18 cellular contexts compared by ENCODE assay signal in genomic region chr7:138727336-138728099, GRCh38. TPM values are rescaled to one million over a fixed set of nuclear protein-coding genes. Genes with fewer than 3 reads are reported as not detected.
DNase-seq lines count a peak whose midpoint lies in the region; ATAC-seq and TF ChIP-seq lines count a peak whose summit lies in the region.
"Had no signal": no experiment of that assay in that cellular context is flagged by ENCODE, and none has a peak within 500 bp of the region (broad histone marks: within the 10 kb centered on the region; RNA-seq: fewer than 3 reads in every experiment).

No MANE protein-coding gene starts in this region.

- no peak overlapping the region for H4K91ac ChIP-seq in mesenchymal stem cell (ENCODE audit: low read length)

- H3K14ac ChIP-seq in mesenchymal stem cell (ENCODE audit: low read length in 2 of 2) = no peak overlapping the region

- POLR2A ChIA-PET in WTC11 (lab: Charles Lee) = no interaction called here
- POLR2A ChIA-PET in CD8-positive, alpha-beta memory T cell (lab: Charles Lee) = no interaction called here

- H2AK5ac ChIP-seq in mesenchymal stem cell (ENCODE audit: low read length, severe bottlenecking) = no peak overlapping the region

- no peaks in the 10 kb centered on the region for H3K36me3 ChIP-seq in liver (ENCODE audit: control insufficient read depth in 4 of 4, insufficient read depth in 3 of 4, low read depth in 1 of 4, low read length in 3 of 4)
- no peaks in the 10 kb centered on the region for H3K36me3 ChIP-seq in mesenchymal stem cell (ENCODE audit: control insufficient read depth in 1 of 2, insufficient read depth in 2 of 2, low read depth in 1 of 2, low read length in 2 of 2)
- no peaks in the 10 kb centered on the region for H3K36me3 ChIP-seq in CD8-positive, alpha-beta memory T cell (ENCODE audit: insufficient read depth, low read length)

- no peaks in the 10 kb centered on the region for H3K9me3 Mint-ChIP-seq in WTC11
- H3K9me3 Mint-ChIP-seq in CD8-positive, alpha-beta memory T cell = peaks cover 0 to 3% (median 0%) of the 10 kb centered on the region in 5 donors
- H3K9me3 Mint-ChIP-seq: CD4-positive, CD25-positive, alpha-beta regulatory T cell had no signal

- ATAC-seq in WTC11 = no peak

- H2BK120ac ChIP-seq in mesenchymal stem cell (ENCODE audit: low read depth, low read length) = no peak overlapping the region

- H3K18ac ChIP-seq in mesenchymal stem cell (ENCODE audit: low read depth in 1 of 2, low read length in 2 of 2) = no peak overlapping the region

- H3K9me3 ChIP-seq in liver (ENCODE audit: control insufficient read depth in 4 of 4, low read length in 3 of 4) (no peaks in the 10 kb centered on the region), mesenchymal stem cell (ENCODE audit: control insufficient read depth, low read length) (no peaks in the 10 kb centered on the region)
- H3K9me3 ChIP-seq in CD8-positive, alpha-beta memory T cell (ENCODE audit: low read length) = no peaks in the 10 kb centered on the region

- CTCF ChIA-PET in WTC11 (lab: Charles Lee) = interaction anchor here (0.9 to 1.1 kb wide), 4 partner anchors 11 to 566 kb away, joined by 3 to 6 read pairs (median 4); no protein-coding TSS in a partner anchor
- CTCF ChIA-PET in CD8-positive, alpha-beta memory T cell (lab: Charles Lee) = interaction anchor here (1.1 to 1.2 kb wide), 3 partner anchors 14 to 18 kb away, joined by 3 read pairs; no protein-coding TSS in a partner anchor

- no peak for TF ChIP-seq CTCF in WTC11 (IDR thresholded peaks at IDR 0.05)
- no peak for TF ChIP-seq CTCF in liver (IDR thresholded peaks at IDR 0.05; ENCODE audit: low read depth, low read length, missing input control)

- H3K4me1 ChIP-seq in liver (ENCODE audit: control insufficient read depth in 4 of 4, insufficient read depth in 4 of 4, low read length in 3 of 4) (peaks cover 0 to 5% (median 2%) of the 10 kb centered on the region in 4 donors), mesenchymal stem cell (ENCODE audit: control insufficient read depth, insufficient read depth, low read depth, low read length) (peaks cover 4% of the 10 kb centered on the region)
- H3K4me1 ChIP-seq in CD8-positive, alpha-beta memory T cell (ENCODE audit: insufficient read depth, low read length) = no peaks in the 10 kb centered on the region

- peak overlapping the region; percentile 21; the same call in 1 of the 2 replicates for H3K27ac Mint-ChIP-seq in WTC11
- no peak overlapping the region for H3K27ac Mint-ChIP-seq in CD8-positive, alpha-beta memory T cell
- H3K27ac Mint-ChIP-seq: CD4-positive, CD25-positive, alpha-beta regulatory T cell had no signal

- peak overlapping the region; percentile 32 to 71 for H3K9ac ChIP-seq in liver (ENCODE audit: low read depth in 1 of 2, low read length in 2 of 2)
- no peak overlapping the region for H3K9ac ChIP-seq in mesenchymal stem cell (ENCODE audit: low read length)

- no peak overlapping the region for H2BK5ac ChIP-seq in mesenchymal stem cell (ENCODE audit: low read depth, low read length, poor library complexity, severe bottlenecking)

- H2BK12ac ChIP-seq in mesenchymal stem cell (ENCODE audit: low read length in 2 of 2) = no peak overlapping the region

- no peaks in the 10 kb centered on the region for H3K36me3 Mint-ChIP-seq in WTC11
- H3K36me3 Mint-ChIP-seq in CD8-positive, alpha-beta memory T cell = no peaks in the 10 kb centered on the region
- H3K36me3 Mint-ChIP-seq: CD4-positive, CD25-positive, alpha-beta regulatory T cell had no signal

- no peak overlapping the region for H3K4me2 ChIP-seq in mesenchymal stem cell (ENCODE audit: low read length, poor library complexity, severe bottlenecking)

- H3K4ac ChIP-seq in mesenchymal stem cell (ENCODE audit: low read depth in 1 of 2, low read length in 2 of 2) = no peak overlapping the region

- no peak overlapping the region for H3K23ac ChIP-seq in mesenchymal stem cell (ENCODE audit: low read length in 2 of 2)

- H3K4me3 Mint-ChIP-seq in WTC11 = no peak overlapping the region
- H3K4me3 Mint-ChIP-seq in CD8-positive, alpha-beta memory T cell = no peak overlapping the region
- H3K4me3 Mint-ChIP-seq: CD4-positive, CD25-positive, alpha-beta regulatory T cell had no signal

- TF ChIP-seq RAD21 in liver (IDR thresholded peaks at IDR 0.05) = peak; percentile 16 to 24

- H3K27ac ChIP-seq in liver (ENCODE audit: low read depth in 1 of 2, low read length in 2 of 2) = peak overlapping the region; percentile 22 to 57
- no peak overlapping the region for H3K27ac ChIP-seq in mesenchymal stem cell (ENCODE audit: low read length, poor library complexity, severe bottlenecking)
- H3K27ac ChIP-seq in CD8-positive, alpha-beta memory T cell (ENCODE audit: low read depth, low read length) = no peak overlapping the region

- H4K8ac ChIP-seq in mesenchymal stem cell (ENCODE audit: low read length) = no peak overlapping the region

- no peaks in the 10 kb centered on the region for H3K27me3 Mint-ChIP-seq in WTC11 (ENCODE audit: low read depth)
- peaks cover 7 to 17% of the 10 kb centered on the region in 2 donors for H3K27me3 Mint-ChIP-seq in CD8-positive, alpha-beta memory T cell

- H2BK15ac ChIP-seq in mesenchymal stem cell (ENCODE audit: low read depth, poor library complexity, severe bottlenecking) = no peak overlapping the region

- 31% methylated on average over 10 of the region's 10 CpGs for WGBS in liver
- WGBS in mesenchymal stem cell = 90% methylated on average over 10 of the region's 10 CpGs

- H3K4me1 Mint-ChIP-seq in WTC11 = peaks cover 15% of the 10 kb centered on the region
- H3K4me1 Mint-ChIP-seq in CD8-positive, alpha-beta memory T cell = no peaks in the 10 kb centered on the region
- H3K4me1 Mint-ChIP-seq: CD4-positive, CD25-positive, alpha-beta regulatory T cell had no signal

- no peaks in the 10 kb centered on the region for H3K27me3 ChIP-seq in liver (ENCODE audit: control insufficient read depth in 4 of 4, insufficient read depth in 4 of 4, low read length in 3 of 4)
- no peaks in the 10 kb centered on the region for H3K27me3 ChIP-seq in mesenchymal stem cell (ENCODE audit: control insufficient read depth in 1 of 2, insufficient read depth in 1 of 2, low read length in 2 of 2)
- no peaks in the 10 kb centered on the region for H3K27me3 ChIP-seq in CD8-positive, alpha-beta memory T cell (ENCODE audit: insufficient read depth, low read length, poor library complexity, severe bottlenecking)

- H3K79me1 ChIP-seq in mesenchymal stem cell (replicated peaks; ENCODE audit: low read length, poor library complexity, severe bottlenecking) = no peaks in the 10 kb centered on the region

- H3K4me3 ChIP-seq in liver (ENCODE audit: low read depth in 1 of 3, low read length in 3 of 3) = peak overlapping the region in 2 of 3 donors; percentile 40 to 45
- no peak overlapping the region for H3K4me3 ChIP-seq in mesenchymal stem cell (ENCODE audit: insufficient read depth in 1 of 2, low read depth in 1 of 2, low read length in 2 of 2)
- no peak overlapping the region for H3K4me3 ChIP-seq in CD8-positive, alpha-beta memory T cell (ENCODE audit: low read length)

- DNase-seq in NCI-H2107 treated with DMSO at 0.1 percent for 48 hours (lab: John Stamatoyannopoulos, UW; ENCODE audit: unreplicated experiment) = peak; percentile 27
- no peak for DNase-seq in NCI-H2107 (lab: John Stamatoyannopoulos, UW)
- no peak for DNase-seq in WTC11 (ENCODE audit: low spot score)
- DNase-seq in ureter (ENCODE audit: low spot score) = peak; percentile 60
- no peak for DNase-seq in mesenchymal stem cell
- no peak for DNase-seq in CD8-positive, alpha-beta memory T cell
- no peak for DNase-seq in AG08395 (ENCODE audit: low spot score)
- DNase-seq: Calu3; CD4-positive, CD25-positive, alpha-beta regulatory T cell; MM.1S; NCI-H1417 treated with DMSO at 0.1 percent for 48 hours; NCI-H2081 treated with DMSO at 0.1 percent for 48 hours; NK-92 treated with Interleukin-12 subunit alpha and Interleukin-12 subunit beta, amount 100 ng/mL, for 24 hours; OCI-M1; RPMI8226 had no signal

- no peak overlapping the region for H2AFZ ChIP-seq in mesenchymal stem cell (ENCODE audit: low read depth, low read length)

TF ChIP-seq in WTC11, 78 proteins besides CTCF, POLR2A, EP300 and RAD21 (continues in another document):
- TF ChIP-seq CBFB (CRISPR knock-in tag; IDR thresholded peaks at IDR 0.05; ENCODE audit: low read depth) = no peak
- no peak for TF ChIP-seq MYBL2 (CRISPR knock-in tag; IDR thresholded peaks at IDR 0.05)
- TF ChIP-seq SMAD3 (CRISPR knock-in tag; IDR thresholded peaks at IDR 0.05; ENCODE audit: borderline replicate concordance) = no peak

TF ChIP-seq in liver, 16 proteins besides CTCF, POLR2A, EP300 and RAD21 (continues in another document):
- TF ChIP-seq TAF1 (conservative IDR thresholded peaks at IDR 0.05) (peak; percentile 41), NR2F2 (IDR thresholded peaks at IDR 0.05) (no peak), YY1 (IDR thresholded peaks at IDR 0.05) (peak; percentile 10), RXRA (IDR thresholded peaks at IDR 0.05) (peak; percentile 59 to 84), GABPA (IDR thresholded peaks at IDR 0.05 in 1 of 2, conservative IDR thresholded peaks at IDR 0.05 in 1 of 2) (no peak), ATF3 (IDR thresholded peaks at IDR 0.05) (no peak), MAX (IDR thresholded peaks at IDR 0.05) (no peak), EGR1 (IDR thresholded peaks at IDR 0.05; ENCODE audit: low read depth in 2 of 2) (no peak)

RNA-seq across cellular contexts. Expression of gene SVOPL, which starts 26.4 kb away (rescaled TPM):
- total RNA-seq in WTC11 (2021) (1.9 to 2.7 TPM (median 2.2 TPM) in 3 replicates), liver (under 1 TPM in 1 of 2 donors, not detected in 1; 0.33 TPM), ureter (2.1 TPM)
- not detected for polyA plus RNA-seq in liver
- polyA plus RNA-seq in mesenchymal stem cell (2013, experiment 1 of 2) = not detected
- not detected for polyA plus RNA-seq in mesenchymal stem cell (2013, experiment 2 of 2)
- total RNA-seq in CD8-positive, alpha-beta memory T cell = not detected
- polyA plus RNA-seq in CD8-positive, alpha-beta memory T cell = not detected
- total RNA-seq: CD4-positive, CD25-positive, alpha-beta regulatory T cell; Daoy; NCI-H460 had no signal

Comparison
In these comparisons a context has a peak if more than half of its experiments do, and no peak if none do; other contexts are left out.
1. DNase-seq: peak in NCI-H2107 treated with DMSO at 0.1 percent for 48 hours (single experiment) and ureter (single experiment); none in NCI-H2107 (single experiment), WTC11 (single experiment), mesenchymal stem cell (single experiment), CD8-positive, alpha-beta memory T cell (0 of 5) and AG08395 (single experiment).
2. H3K27ac ChIP-seq: peak in liver (2 of 2); none in mesenchymal stem cell (single experiment) and CD8-positive, alpha-beta memory T cell (single experiment).
3. H3K4me3 ChIP-seq: peak in liver (2 of 3); none in mesenchymal stem cell (0 of 2) and CD8-positive, alpha-beta memory T cell (single experiment).